ENCODE assay signal across 1 cellular context in genomic region chr3:160399347-160400047, GRCh38.
TF ChIP-seq lines count a peak whose summit lies in the region.

SMC4 (plus strand) TSS chr3:160399650; CDS start chr3:160400827, 1,177 bp downstream.

TF ChIP-seq in HepG2, 621 proteins besides CTCF, POLR2A, EP300 and RAD21 (continued from another document and continues in another):
- TF ChIP-seq HOXA3 (CRISPR knock-in tag; IDR thresholded peaks at IDR 0.05), result peak; percentile 97
- TF ChIP-seq ASH2L (IDR thresholded peaks at IDR 0.05; ENCODE audit: insufficient read length, low read depth, low read length), result peak; percentile 85
- no peak for TF ChIP-seq EHMT2 (IDR thresholded peaks at IDR 0.05; ENCODE audit: borderline replicate concordance, low read depth, low read length)
- TF ChIP-seq ZSCAN31 (CRISPR knock-in tag; IDR thresholded peaks at IDR 0.05; ENCODE audit: low read depth), result no peak
- no peak for TF ChIP-seq ZNF460 (CRISPR knock-in tag; IDR thresholded peaks at IDR 0.05; ENCODE audit: borderline replicate concordance)
- TF ChIP-seq, protein P1, sequence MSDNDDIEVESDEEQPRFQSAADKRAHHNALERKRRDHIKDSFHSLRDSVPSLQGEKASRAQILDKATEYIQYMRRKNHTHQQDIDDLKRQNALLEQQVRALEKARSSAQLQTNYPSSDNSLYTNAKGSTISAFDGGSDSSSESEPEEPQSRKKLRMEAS (IDR thresholded peaks at IDR 0.05), result peak; percentile 47
- no peak for TF ChIP-seq MTERF4 (CRISPR knock-in tag; IDR thresholded peaks at IDR 0.05)
- TF ChIP-seq ZNF713 (CRISPR knock-in tag; IDR thresholded peaks at IDR 0.05), result no peak
- TF ChIP-seq STAT6 (CRISPR knock-in tag; IDR thresholded peaks at IDR 0.05; ENCODE audit: borderline replicate concordance), result no peak
- no peak for TF ChIP-seq MYC (CRISPR knock-in tag; IDR thresholded peaks at IDR 0.05; ENCODE audit: borderline replicate concordance)
- TF ChIP-seq ZSCAN5A (CRISPR knock-in tag; IDR thresholded peaks at IDR 0.05; ENCODE audit: borderline replicate concordance), result no peak
- no peak for TF ChIP-seq ZNF431 (CRISPR knock-in tag; IDR thresholded peaks at IDR 0.05; ENCODE audit: borderline replicate concordance, low read depth)
- TF ChIP-seq ZNF678 (CRISPR knock-in tag; IDR thresholded peaks at IDR 0.05), result no peak
- TF ChIP-seq ZNF552 (CRISPR knock-in tag; IDR thresholded peaks at IDR 0.05; ENCODE audit: borderline replicate concordance), result no peak
- TF ChIP-seq ZNF530 (CRISPR knock-in tag; IDR thresholded peaks at IDR 0.05; ENCODE audit: low read depth), result no peak
- no peak for TF ChIP-seq SMARCE1 (IDR thresholded peaks at IDR 0.05; ENCODE audit: borderline replicate concordance)
- TF ChIP-seq ZEB1 (IDR thresholded peaks at IDR 0.05; ENCODE audit: insufficient replicate concordance, low read depth), result peak; percentile 37
- no peak for TF ChIP-seq ZNF839 (CRISPR knock-in tag; IDR thresholded peaks at IDR 0.05; ENCODE audit: borderline replicate concordance)
- TF ChIP-seq FOXJ3 (CRISPR knock-in tag; IDR thresholded peaks at IDR 0.05; ENCODE audit: borderline replicate concordance), result no peak
- no peak for TF ChIP-seq ZBTB10 (CRISPR knock-in tag; IDR thresholded peaks at IDR 0.05; ENCODE audit: borderline replicate concordance)
- no peak for TF ChIP-seq SRSF9 (IDR thresholded peaks at IDR 0.05; ENCODE audit: borderline replicate concordance, insufficient read depth, low read depth, low read length, poor library complexity, severe bottlenecking)
- peak; percentile 78 for TF ChIP-seq ATF7-NPFF (CRISPR knock-in tag; IDR thresholded peaks at IDR 0.05; ENCODE audit: low read depth)
- TF ChIP-seq HIVEP1 (CRISPR knock-in tag; IDR thresholded peaks at IDR 0.05), result no peak
- no peak for TF ChIP-seq WIZ (CRISPR knock-in tag; IDR thresholded peaks at IDR 0.05)
- no peak for TF ChIP-seq ZNF788 (CRISPR knock-in tag; IDR thresholded peaks at IDR 0.05; ENCODE audit: borderline replicate concordance)
- no peak for TF ChIP-seq ZNF549 (CRISPR knock-in tag; IDR thresholded peaks at IDR 0.05)
- no peak for TF ChIP-seq ZNF572 (CRISPR knock-in tag; IDR thresholded peaks at IDR 0.05)
- TF ChIP-seq ZNF770 (CRISPR knock-in tag; IDR thresholded peaks at IDR 0.05), result no peak
- no peak for TF ChIP-seq NR2F1 (CRISPR knock-in tag; IDR thresholded peaks at IDR 0.05)
- TF ChIP-seq, protein P2, sequence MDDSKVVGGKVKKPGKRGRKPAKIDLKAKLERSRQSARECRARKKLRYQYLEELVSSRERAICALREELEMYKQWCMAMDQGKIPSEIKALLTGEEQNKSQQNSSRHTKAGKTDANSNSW (CRISPR knock-in tag; IDR thresholded peaks at IDR 0.05; ENCODE audit: borderline replicate concordance), result no peak
- no peak for TF ChIP-seq TBX2 (CRISPR knock-in tag; IDR thresholded peaks at IDR 0.05; ENCODE audit: borderline replicate concordance)
- TF ChIP-seq NPAS2 (CRISPR knock-in tag; IDR thresholded peaks at IDR 0.05; ENCODE audit: borderline replicate concordance), result no peak
- no peak for TF ChIP-seq LRRFIP1 (CRISPR knock-in tag; conservative IDR thresholded peaks at IDR 0.05)
- TF ChIP-seq, protein P3, sequence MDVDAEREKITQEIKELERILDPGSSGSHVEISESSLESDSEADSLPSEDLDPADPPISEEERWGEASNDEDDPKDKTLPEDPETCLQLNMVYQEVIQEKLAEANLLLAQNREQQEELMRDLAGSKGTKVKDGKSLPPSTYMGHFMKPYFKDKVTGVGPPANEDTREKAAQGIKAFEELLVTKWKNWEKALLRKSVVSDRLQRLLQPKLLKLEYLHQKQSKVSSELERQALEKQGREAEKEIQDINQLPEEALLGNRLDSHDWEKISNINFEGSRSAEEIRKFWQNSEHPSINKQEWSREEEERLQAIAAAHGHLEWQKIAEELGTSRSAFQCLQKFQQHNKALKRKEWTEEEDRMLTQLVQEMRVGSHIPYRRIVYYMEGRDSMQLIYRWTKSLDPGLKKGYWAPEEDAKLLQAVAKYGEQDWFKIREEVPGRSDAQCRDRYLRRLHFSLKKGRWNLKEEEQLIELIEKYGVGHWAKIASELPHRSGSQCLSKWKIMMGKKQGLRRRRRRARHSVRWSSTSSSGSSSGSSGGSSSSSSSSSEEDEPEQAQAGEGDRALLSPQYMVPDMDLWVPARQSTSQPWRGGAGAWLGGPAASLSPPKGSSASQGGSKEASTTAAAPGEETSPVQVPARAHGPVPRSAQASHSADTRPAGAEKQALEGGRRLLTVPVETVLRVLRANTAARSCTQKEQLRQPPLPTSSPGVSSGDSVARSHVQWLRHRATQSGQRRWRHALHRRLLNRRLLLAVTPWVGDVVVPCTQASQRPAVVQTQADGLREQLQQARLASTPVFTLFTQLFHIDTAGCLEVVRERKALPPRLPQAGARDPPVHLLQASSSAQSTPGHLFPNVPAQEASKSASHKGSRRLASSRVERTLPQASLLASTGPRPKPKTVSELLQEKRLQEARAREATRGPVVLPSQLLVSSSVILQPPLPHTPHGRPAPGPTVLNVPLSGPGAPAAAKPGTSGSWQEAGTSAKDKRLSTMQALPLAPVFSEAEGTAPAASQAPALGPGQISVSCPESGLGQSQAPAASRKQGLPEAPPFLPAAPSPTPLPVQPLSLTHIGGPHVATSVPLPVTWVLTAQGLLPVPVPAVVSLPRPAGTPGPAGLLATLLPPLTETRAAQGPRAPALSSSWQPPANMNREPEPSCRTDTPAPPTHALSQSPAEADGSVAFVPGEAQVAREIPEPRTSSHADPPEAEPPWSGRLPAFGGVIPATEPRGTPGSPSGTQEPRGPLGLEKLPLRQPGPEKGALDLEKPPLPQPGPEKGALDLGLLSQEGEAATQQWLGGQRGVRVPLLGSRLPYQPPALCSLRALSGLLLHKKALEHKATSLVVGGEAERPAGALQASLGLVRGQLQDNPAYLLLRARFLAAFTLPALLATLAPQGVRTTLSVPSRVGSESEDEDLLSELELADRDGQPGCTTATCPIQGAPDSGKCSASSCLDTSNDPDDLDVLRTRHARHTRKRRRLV (CRISPR knock-in tag; IDR thresholded peaks at IDR 0.05), result no peak; the same call in 1 of the 2 replicates
- TF ChIP-seq ZNF709 (CRISPR knock-in tag; IDR thresholded peaks at IDR 0.05), result no peak
- TF ChIP-seq, protein P4, sequence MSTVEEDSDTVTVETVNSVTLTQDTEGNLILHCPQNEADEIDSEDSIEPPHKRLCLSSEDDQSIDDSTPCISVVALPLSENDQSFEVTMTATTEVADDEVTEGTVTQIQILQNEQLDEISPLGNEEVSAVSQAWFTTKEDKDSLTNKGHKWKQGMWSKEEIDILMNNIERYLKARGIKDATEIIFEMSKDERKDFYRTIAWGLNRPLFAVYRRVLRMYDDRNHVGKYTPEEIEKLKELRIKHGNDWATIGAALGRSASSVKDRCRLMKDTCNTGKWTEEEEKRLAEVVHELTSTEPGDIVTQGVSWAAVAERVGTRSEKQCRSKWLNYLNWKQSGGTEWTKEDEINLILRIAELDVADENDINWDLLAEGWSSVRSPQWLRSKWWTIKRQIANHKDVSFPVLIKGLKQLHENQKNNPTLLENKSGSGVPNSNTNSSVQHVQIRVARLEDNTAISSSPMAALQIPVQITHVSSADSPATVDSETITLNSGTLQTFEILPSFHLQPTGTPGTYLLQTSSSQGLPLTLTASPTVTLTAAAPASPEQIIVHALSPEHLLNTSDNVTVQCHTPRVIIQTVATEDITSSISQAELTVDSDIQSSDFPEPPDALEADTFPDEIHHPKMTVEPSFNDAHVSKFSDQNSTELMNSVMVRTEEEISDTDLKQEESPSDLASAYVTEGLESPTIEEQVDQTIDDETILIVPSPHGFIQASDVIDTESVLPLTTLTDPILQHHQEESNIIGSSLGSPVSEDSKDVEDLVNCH (CRISPR knock-in tag; IDR thresholded peaks at IDR 0.05), result no peak
- no peak for TF ChIP-seq SRSF4 (IDR thresholded peaks at IDR 0.05; ENCODE audit: low read depth, low read length, poor library complexity, severe bottlenecking)
- no peak for TF ChIP-seq ZNF251 (CRISPR knock-in tag; IDR thresholded peaks at IDR 0.05)
- peak; percentile 90 for TF ChIP-seq DMAP1 (CRISPR knock-in tag; IDR thresholded peaks at IDR 0.05)
